In the genomic region with DNA sequence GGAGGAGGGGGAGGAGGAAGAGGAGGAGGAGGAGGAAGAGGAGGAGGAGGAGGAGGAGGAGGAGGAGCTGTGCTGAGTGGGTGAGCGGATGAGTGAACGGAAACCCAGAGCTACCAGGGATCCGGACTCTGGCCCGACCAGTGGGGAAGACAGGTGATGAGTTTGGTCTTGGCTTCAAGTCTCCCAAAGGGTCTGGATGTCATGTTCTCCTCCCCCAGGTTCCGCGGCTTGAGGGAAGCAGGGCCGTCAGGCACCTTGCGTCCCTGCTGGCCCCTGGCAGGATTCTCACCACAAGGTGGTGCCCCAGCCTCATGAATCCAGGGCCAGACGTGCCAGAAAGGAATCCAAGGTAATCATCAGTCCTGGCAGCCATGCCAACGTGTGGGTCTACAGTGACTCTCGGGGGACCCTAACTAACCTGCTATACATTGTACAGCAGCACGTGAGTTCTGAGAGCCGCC, we compare ENCODE assay signal across 9 cellular contexts. TPM values are rescaled to one million over a fixed set of nuclear protein-coding genes. Genes with fewer than 3 reads are reported as not detected.
DNase-seq lines count a peak whose midpoint lies in the region; ATAC-seq and TF ChIP-seq lines count a peak whose summit lies in the region.
"Had no signal": no experiment of that assay in that cellular context is flagged by ENCODE, and none has a peak within 500 bp of the region (broad histone marks: within the 10 kb centered on the region; RNA-seq: fewer than 3 reads in every experiment).

No MANE protein-coding gene starts in this region.

- H3K18ac ChIP-seq in IMR-90 (ENCODE audit: low read depth, low read length): no peak overlapping the region

- no peak overlapping the region for H3K4me3 ChIP-seq in IMR-90 (ENCODE audit: insufficient read depth, low read depth, low read length)
- H3K4me3 ChIP-seq in Panc1 (ENCODE audit: low read depth in 2 of 2, low read length in 2 of 2): no peak overlapping the region

- CTCF ChIA-PET in IMR-90 (lab: Yijun Ruan, JAX): interaction anchor here (0.6 to 1.4 kb wide), 3 partner anchors 219 to 467 kb away, joined by 3 read pairs; no protein-coding TSS in a partner anchor
- CTCF ChIA-PET in Panc1 (lab: Charles Lee): no interaction called here
- CTCF ChIA-PET in activated naive CD4-positive, alpha-beta T cell treated with anti-CD3 and anti-CD28 coated beads for 36 hours (lab: Charles Lee): interaction anchor here (0.6 to 2.6 kb wide), 8 partner anchors 9 to 348 kb away, joined by 3 to 11 read pairs (median 4); no protein-coding TSS in a partner anchor

- H3K4ac ChIP-seq in IMR-90 (ENCODE audit: low read depth, low read length): no peak overlapping the region

- H2BK15ac ChIP-seq in IMR-90 (ENCODE audit: low read depth, low read length): no peak overlapping the region

- H3K9me3 Mint-ChIP-seq in activated naive CD4-positive, alpha-beta T cell treated with anti-CD3 and anti-CD28 coated beads for 36 hours: no peaks in the 10 kb centered on the region
- no peaks in the 10 kb centered on the region for H3K9me3 Mint-ChIP-seq in osteocyte (ENCODE audit: unreplicated experiment)
- H3K9me3 Mint-ChIP-seq: activated naive CD4-positive, alpha-beta T cell treated with anti-CD3 and anti-CD28 coated beads, Interleukin-2, amount 50 U/mL, for 24 hours had no signal

- H3K36me3 ChIP-seq in IMR-90 (ENCODE audit: control insufficient read depth, insufficient read depth, low read length) (no peaks in the 10 kb centered on the region), Panc1 (ENCODE audit: control insufficient read depth, insufficient read depth, low read length) (no peaks in the 10 kb centered on the region)

- intact Hi-C loops in IMR-90 (cut with micrococcal nuclease): loop anchor here (1.0 kb wide), 2 partner anchors 131 to 219 kb away; no protein-coding TSS in a partner anchor
- intact Hi-C loops in Panc1 (cut with micrococcal nuclease; ENCODE audit: unreplicated experiment): loop anchor here (1.0 to 2.0 kb wide), 2 partner anchors 132 to 219 kb away; no protein-coding TSS in a partner anchor
- intact Hi-C loops in activated naive CD4-positive, alpha-beta T cell treated with anti-CD3 and anti-CD28 coated beads for 36 hours (cut with micrococcal nuclease): loop anchor here (1.0 kb wide), 2 partner anchors 131 to 219 kb away; no protein-coding TSS in a partner anchor

- no peak overlapping the region for H2BK20ac ChIP-seq in IMR-90 (ENCODE audit: low read depth, low read length)

- H4K5ac ChIP-seq in IMR-90 (ENCODE audit: low read depth, low read length): no peak overlapping the region

- no peak overlapping the region for H3K14ac ChIP-seq in IMR-90 (replicated peaks; ENCODE audit: low read depth, low read length)

- BruUV-seq in IMR-90 (replicated peaks; lab: Mats Ljungman, UMichigan) (no TSS peak), Panc1 (replicated peaks; lab: Mats Ljungman, UMichigan) (no TSS peak)

- H3K9ac ChIP-seq in IMR-90 (ENCODE audit: low read depth, low read length): no peak overlapping the region

- ATAC-seq in IMR-90 (ENCODE audit: low read depth) (peak; percentile 90), Panc1 (peak; percentile 97), HG02840 (IDR thresholded peaks at IDR 0.05; ENCODE audit: low FRiP score, unreplicated experiment) (no peak), HG03439 (IDR thresholded peaks at IDR 0.05; ENCODE audit: unreplicated experiment) (no peak)

- H3K9me1 ChIP-seq in IMR-90 (ENCODE audit: insufficient read depth, low read length): no peaks in the 10 kb centered on the region

- no peak overlapping the region for H4K91ac ChIP-seq in IMR-90 (ENCODE audit: insufficient read depth, low read depth, low read length)

- POLR2A ChIA-PET in IMR-90 (lab: Charles Lee; ENCODE audit: unreplicated experiment): interaction anchor here (0.6 kb wide), 1 partner anchor 221 kb away, joined by 6 read pairs; no protein-coding TSS in a partner anchor
- POLR2A ChIA-PET in Panc1 (lab: Charles Lee): no interaction called here

- no peak overlapping the region for H3K27ac Mint-ChIP-seq in activated naive CD4-positive, alpha-beta T cell treated with anti-CD3 and anti-CD28 coated beads for 36 hours
- no peak overlapping the region for H3K27ac Mint-ChIP-seq in osteocyte (ENCODE audit: unreplicated experiment)
- H3K27ac Mint-ChIP-seq: activated naive CD4-positive, alpha-beta T cell treated with anti-CD3 and anti-CD28 coated beads, Interleukin-2, amount 50 U/mL, for 24 hours had no signal

- H3K4me1 ChIP-seq in IMR-90 (ENCODE audit: control insufficient read depth, insufficient read depth, low read length): no peaks in the 10 kb centered on the region
- H3K4me1 ChIP-seq in Panc1 (ENCODE audit: control insufficient read depth, insufficient read depth, low read length): no peaks in the 10 kb centered on the region

- H2BK5ac ChIP-seq in IMR-90 (ENCODE audit: low read depth, low read length, poor library complexity, severe bottlenecking): no peak overlapping the region

- no peak overlapping the region for H2AK5ac ChIP-seq in IMR-90 (ENCODE audit: low read depth, low read length)

- 0% methylated on average over 2 of the region's 13 CpGs; no CpG with 5 or more reads in 1 of the 2 experiments for WGBS in IMR-90 (ENCODE audit: extremely low coverage in 2 of 2, insufficient read length in 1 of 2), 2 experiments

- TF ChIP-seq CTCF in IMR-90 (conservative IDR thresholded peaks at IDR 0.05; ENCODE audit: low read depth, low read length) (peak; percentile 90), Panc1 (IDR thresholded peaks at IDR 0.05) (peak; percentile 87), osteocyte (IDR thresholded peaks at IDR 0.05) (peak; percentile 66)

- DNase-seq in GM04504 (ENCODE audit: low read depth): peak; percentile 19
- peak; percentile 58 for DNase-seq in IMR-90
- DNase-seq in Panc1 (ENCODE audit: low read depth, low spot score): peak; percentile 41
- DNase-seq in activated naive CD4-positive, alpha-beta T cell treated with anti-CD3 and anti-CD28 coated beads for 36 hours: peak; percentile 70
- peak; percentile 45 for DNase-seq in globus pallidus (ENCODE audit: low spot score)
- DNase-seq in osteocyte (ENCODE audit: extremely low spot score, unreplicated experiment): no peak

- H2AK9ac ChIP-seq in IMR-90 (replicated peaks; ENCODE audit: low read depth, low read length, poor library complexity): no peak overlapping the region

- no peaks in the 10 kb centered on the region for H3K27me3 Mint-ChIP-seq in activated naive CD4-positive, alpha-beta T cell treated with anti-CD3 and anti-CD28 coated beads for 36 hours (ENCODE audit: low read depth)
- H3K27me3 Mint-ChIP-seq in osteocyte (ENCODE audit: unreplicated experiment): peaks cover 4% of the 10 kb centered on the region
- H3K27me3 Mint-ChIP-seq: activated naive CD4-positive, alpha-beta T cell treated with anti-CD3 and anti-CD28 coated beads, Interleukin-2, amount 50 U/mL, for 24 hours had no signal

- no peak overlapping the region for H4K8ac ChIP-seq in IMR-90 (ENCODE audit: low read depth in 2 of 2, low read length in 2 of 2)

- H3K9me3 ChIP-seq in IMR-90 (ENCODE audit: control insufficient read depth, insufficient read depth, low read length) (no peaks in the 10 kb centered on the region), Panc1 (ENCODE audit: control insufficient read depth, insufficient read depth, low read depth, low read length) (no peaks in the 10 kb centered on the region)

- peak overlapping the region; percentile 83 for H2AFZ ChIP-seq in IMR-90 (replicated peaks; ENCODE audit: low read length, poor library complexity)

- H3K79me1 ChIP-seq in IMR-90 (ENCODE audit: low read depth in 1 of 2, low read length in 2 of 2): no peaks in the 10 kb centered on the region

- H3K4me1 Mint-ChIP-seq in activated naive CD4-positive, alpha-beta T cell treated with anti-CD3 and anti-CD28 coated beads for 36 hours (ENCODE audit: low read depth): no peaks in the 10 kb centered on the region
- peaks cover 2% of the 10 kb centered on the region for H3K4me1 Mint-ChIP-seq in osteocyte (ENCODE audit: unreplicated experiment)
- H3K4me1 Mint-ChIP-seq: activated naive CD4-positive, alpha-beta T cell treated with anti-CD3 and anti-CD28 coated beads, Interleukin-2, amount 50 U/mL, for 24 hours had no signal

- in situ Hi-C loops in IMR-90 (cut with MboI; ENCODE audit: low sequenced_read_pairs) (loop anchor here (25.0 kb wide), 2 partner anchors 351 to 476 kb away; no protein-coding TSS in a partner anchor), Panc1 (cut with HindIII; ENCODE audit: low pct_unique_long_range_greater_than_20kb, low sequenced_read_pairs) (no loop called here)

- H3K27me3 ChIP-seq in IMR-90 (ENCODE audit: control insufficient read depth, insufficient read depth, low read length) (peaks cover 2% of the 10 kb centered on the region), Panc1 (ENCODE audit: control insufficient read depth, insufficient read depth, low read length) (no peaks in the 10 kb centered on the region)

- H3K23ac ChIP-seq in IMR-90 (ENCODE audit: low read depth, low read length): no peak overlapping the region

- H4K20me1 ChIP-seq in IMR-90 (ENCODE audit: insufficient read depth, low read length): no peaks in the 10 kb centered on the region

- H3K4me2 ChIP-seq in IMR-90 (ENCODE audit: low read depth, low read length): peak overlapping the region; percentile 32; the same call in 1 of the 2 replicates

- dilution Hi-C loops in IMR-90 (cut with HindIII; ENCODE audit: low sequenced_read_pairs, unreplicated experiment): no loop called here

- H3K36me3 Mint-ChIP-seq in activated naive CD4-positive, alpha-beta T cell treated with anti-CD3 and anti-CD28 coated beads for 36 hours (ENCODE audit: low read depth): peaks cover 1% of the 10 kb centered on the region
- H3K36me3 Mint-ChIP-seq in osteocyte (ENCODE audit: unreplicated experiment): no peaks in the 10 kb centered on the region

- peak; percentile 98 for TF ChIP-seq RAD21 in IMR-90 (IDR thresholded peaks at IDR 0.05; ENCODE audit: low read length)

- H3K56ac ChIP-seq in IMR-90 (ENCODE audit: extremely low read depth, insufficient read depth, low read length): no peak overlapping the region

- H3K4me3 Mint-ChIP-seq in activated naive CD4-positive, alpha-beta T cell treated with anti-CD3 and anti-CD28 coated beads for 36 hours: no peak overlapping the region
- H3K4me3 Mint-ChIP-seq in osteocyte (ENCODE audit: unreplicated experiment): no peak overlapping the region
- H3K4me3 Mint-ChIP-seq: activated naive CD4-positive, alpha-beta T cell treated with anti-CD3 and anti-CD28 coated beads, Interleukin-2, amount 50 U/mL, for 24 hours had no signal

- TF ChIP-seq POLR2A in IMR-90 (IDR thresholded peaks at IDR 0.05; ENCODE audit: low read depth, low read length): no peak

- no peak overlapping the region for H2BK120ac ChIP-seq in IMR-90 (ENCODE audit: low read depth, low read length)

- no peak overlapping the region for H3K27ac ChIP-seq in IMR-90 (ENCODE audit: insufficient read depth, low read length)
- no peak overlapping the region for H3K27ac ChIP-seq in Panc1 (ENCODE audit: low read length)

RNA-seq across cellular contexts. Expression of a gene that starts 13.5 kb away (rescaled TPM):
- total RNA-seq in IMR-90 (2012; rRNA removed) (4.4 and 4.5 TPM in 2 replicates), Panc1 (2021; ENCODE audit: unreplicated experiment) (0.77 TPM), osteocyte (2.7 and 3.0 TPM in 2 replicates)
- 6.1 and 6.9 TPM in 2 replicates for polyA plus RNA-seq in IMR-90 (2012; rRNA removed)
- polyA plus RNA-seq in IMR-90 (2012; cell fraction: cytosol; rRNA removed): 3.0 and 4.0 TPM in 2 replicates
- 3.9 and 7.6 TPM in 2 replicates for polyA plus RNA-seq in IMR-90 (2012; cell fraction: nucleus; rRNA removed; ENCODE audit: low replicate concordance)
- 0.78 TPM for polyA plus RNA-seq in Panc1 (2012; ENCODE audit: insufficient read length)
- total RNA-seq in activated naive CD4-positive, alpha-beta T cell treated with anti-CD3 and anti-CD28 coated beads for 36 hours: 1 to 10 TPM; 2.7 to 3.1 TPM

RNA-seq across cellular contexts. Expression of a gene that starts 39.4 kb away (rescaled TPM):
- total RNA-seq in IMR-90 (2012; rRNA removed) (27.2 and 38.3 TPM in 2 replicates), Panc1 (2021; ENCODE audit: unreplicated experiment) (31.8 TPM), osteocyte (40.1 and 46.2 TPM in 2 replicates)
- polyA plus RNA-seq in IMR-90 (2012; rRNA removed): 51.2 and 55.5 TPM in 2 replicates
- 44.3 and 53.4 TPM in 2 replicates for polyA plus RNA-seq in IMR-90 (2012; cell fraction: cytosol; rRNA removed)
- polyA plus RNA-seq in IMR-90 (2012; cell fraction: nucleus; rRNA removed; ENCODE audit: low replicate concordance): 130 and 132 TPM in 2 replicates
- polyA plus RNA-seq in Panc1 (2012; ENCODE audit: insufficient read length): 23.6 TPM
- 10 to 100 TPM; 43.2 to 48.4 TPM for total RNA-seq in activated naive CD4-positive, alpha-beta T cell treated with anti-CD3 and anti-CD28 coated beads for 36 hours

Comparison
In these comparisons a context has a peak if more than half of its experiments do, and no peak if none do; other contexts are left out.
1. ATAC-seq: peak in IMR-90 (single experiment) and Panc1 (single experiment); none in HG02840 (single experiment) and HG03439 (single experiment).
2. Peak in every context shown above with its lines, with median percentiles within 50 percentile points of each other: CTCF ChIP-seq.